Comparison of ENCODE assay signal across 7 cellular contexts in genomic region chr7:138001529-138002095, GRCh38. TPM values are rescaled to one million over a fixed set of nuclear protein-coding genes. Genes with fewer than 3 reads are reported as not detected.
A peak's percentile ranks its signal among the peaks of the same experiment; 100 is the strongest.
DNase-seq lines count a peak whose midpoint lies in the region; ATAC-seq and TF ChIP-seq lines count a peak whose summit lies in the region.

A gene with protein sequence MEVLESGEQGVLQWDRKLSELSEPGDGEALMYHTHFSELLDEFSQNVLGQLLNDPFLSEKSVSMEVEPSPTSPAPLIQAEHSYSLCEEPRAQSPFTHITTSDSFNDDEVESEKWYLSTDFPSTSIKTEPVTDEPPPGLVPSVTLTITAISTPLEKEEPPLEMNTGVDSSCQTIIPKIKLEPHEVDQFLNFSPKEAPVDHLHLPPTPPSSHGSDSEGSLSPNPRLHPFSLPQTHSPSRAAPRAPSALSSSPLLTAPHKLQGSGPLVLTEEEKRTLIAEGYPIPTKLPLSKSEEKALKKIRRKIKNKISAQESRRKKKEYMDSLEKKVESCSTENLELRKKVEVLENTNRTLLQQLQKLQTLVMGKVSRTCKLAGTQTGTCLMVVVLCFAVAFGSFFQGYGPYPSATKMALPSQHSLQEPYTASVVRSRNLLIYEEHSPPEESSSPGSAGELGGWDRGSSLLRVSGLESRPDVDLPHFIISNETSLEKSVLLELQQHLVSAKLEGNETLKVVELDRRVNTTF (minus strand): TSS chr7:138002086. CDS start chr7:138001705, 381 bp downstream.

- peak; percentile 21 for ATAC-seq in GM18861 (IDR thresholded peaks at IDR 0.05; ENCODE audit: unreplicated experiment)
- peak; percentile 22 for ATAC-seq in HG02870 (IDR thresholded peaks at IDR 0.05; ENCODE audit: unreplicated experiment)

- no peaks in the 10 kb centered on the region for H3K9me3 ChIP-seq in mucosa of stomach (ENCODE audit: control insufficient read depth, low read length)

- peak within 1 kb of the TSS; percentile 86 for H3K27ac Mint-ChIP-seq in endothelial cell (ENCODE audit: unreplicated experiment)

- DNase-seq in NCI-H526 treated with DMSO at 0.1 percent for 48 hours (lab: John Stamatoyannopoulos, UW) (peak; percentile 82), endothelial cell (ENCODE audit: low spot score) (peak; percentile 69)
- peak; percentile 13 for DNase-seq in activated CD8-positive, alpha-beta memory T cell treated with anti-CD3 and anti-CD28 coated beads, Interleukin-2, amount 50 U/mL, for 1 hour (ENCODE audit: extremely low read depth)
- DNase-seq in stimulated activated CD8-positive, alpha-beta memory T cell treated with anti-CD3 and anti-CD28 coated beads, Interleukin-7, amount 100 ng/mL, for 24 hours (ENCODE audit: low read depth): peak; percentile 41

- H3K36me3 ChIP-seq in mucosa of stomach (ENCODE audit: control insufficient read depth, insufficient read depth, low read length): no peaks in the 10 kb centered on the region

- H3K36me3 Mint-ChIP-seq in endothelial cell (ENCODE audit: low read depth, unreplicated experiment): peaks cover 8% of the 10 kb centered on the region

- H3K9ac ChIP-seq in mucosa of stomach (ENCODE audit: low read length): peak within 1 kb of the TSS; percentile 88

- H3K4me1 ChIP-seq in mucosa of stomach (ENCODE audit: control insufficient read depth, insufficient read depth, low read length): peaks cover 9% of the 10 kb centered on the region

- no peak for TF ChIP-seq CTCF in endothelial cell (IDR thresholded peaks at IDR 0.05; ENCODE audit: unreplicated experiment)

- peaks cover 30% of the 10 kb centered on the region for H3K4me1 Mint-ChIP-seq in endothelial cell (ENCODE audit: unreplicated experiment)

- H3K4me3 Mint-ChIP-seq in endothelial cell (ENCODE audit: unreplicated experiment): peak within 1 kb of the TSS; percentile 97

- no peaks in the 10 kb centered on the region for H3K27me3 ChIP-seq in mucosa of stomach (ENCODE audit: control insufficient read depth, insufficient read depth, low read length)

- H3K4me3 ChIP-seq in mucosa of stomach (ENCODE audit: low read length): peak within 1 kb of the TSS; percentile 89

- H3K27me3 Mint-ChIP-seq in endothelial cell (ENCODE audit: unreplicated experiment): peaks cover 5% of the 10 kb centered on the region

- no peaks in the 10 kb centered on the region for H3K9me3 Mint-ChIP-seq in endothelial cell (ENCODE audit: unreplicated experiment)

RNA-seq across cellular contexts. Expression of the gene that starts here (rescaled TPM):
- 50.6 TPM for total RNA-seq in endothelial cell (ENCODE audit: unreplicated experiment)

Comparison
In these comparisons a context has a peak if more than half of its experiments do, and no peak if none do; other contexts are left out.
1. Peak in every context shown above with its lines: DNase-seq, ATAC-seq and H3K4me3 ChIP-seq.
2. DNase-seq: peak in every context shown above with its lines; median percentile 82 in NCI-H526 treated with DMSO at 0.1 percent for 48 hours; 69 in endothelial cell; 41 in stimulated activated CD8-positive, alpha-beta memory T cell treated with anti-CD3 and anti-CD28 coated beads, Interleukin-7, amount 100 ng/mL, for 24 hours; 13 in activated CD8-positive, alpha-beta memory T cell treated with anti-CD3 and anti-CD28 coated beads, Interleukin-2, amount 50 U/mL, for 1 hour.